Comparison of ENCODE assay signal across 20 cellular contexts in genomic region chr6:15386110-15386755, GRCh38.
DNase-seq lines count a peak whose midpoint lies in the region; ATAC-seq and TF ChIP-seq lines count a peak whose summit lies in the region.
"Had no signal": no experiment of that assay in that cellular context is flagged by ENCODE, and none has a peak within 500 bp of the region (broad histone marks: within the 10 kb centered on the region; RNA-seq: fewer than 3 reads in every experiment).

No MANE protein-coding gene starts in this region.

- peaks cover 98% of the 10 kb centered on the region for H4K20me1 ChIP-seq in GM23338 (replicated peaks; ENCODE audit: insufficient read depth)

- peaks cover 56% of the 10 kb centered on the region for H3K4me1 Mint-ChIP-seq in T-helper 1 cell treated with Interleukin-12 subunit alpha and Interleukin-12 subunit beta and Interleukin-4 antibody, amounts not matched to agents 30 μg/mL and 1 μg/mL, for 36 hours (ENCODE audit: low read depth)
- H3K4me1 Mint-ChIP-seq in GM23338: peaks cover 91% of the 10 kb centered on the region
- H3K4me1 Mint-ChIP-seq in dendritic cell treated with granulocyte-macrophage colony-stimulating factor and Interleukin-4, amounts not matched to agents 40 ng/mL and 50 ng/mL, for 4 days (ENCODE audit: low read depth): peaks cover 93% of the 10 kb centered on the region

- peak overlapping the region; percentile 49; the same call in 1 of the 2 replicates for H3K4me2 ChIP-seq in GM23338

- intact Hi-C loops in dendritic cell treated with granulocyte-macrophage colony-stimulating factor and Interleukin-4, amounts not matched to agents 40 ng/mL and 50 ng/mL, for 4 days (cut with micrococcal nuclease): no loop called here
- intact Hi-C loops in spleen (cut with DNase I; ENCODE audit: low total_unique reads): no loop called here

- H3K9me3 ChIP-seq in neutrophil (no peaks in the 10 kb centered on the region), spleen (no peaks in the 10 kb centered on the region), suprapubic skin (no peaks in the 10 kb centered on the region)
- H3K9me3 ChIP-seq: breast epithelium, gastroesophageal sphincter, lower lobe of right lung, prostate gland had no signal

- H3K4me1 ChIP-seq in GM23338 (ENCODE audit: insufficient read depth): peaks cover 97% of the 10 kb centered on the region
- peaks cover 16 to 41% of the 10 kb centered on the region in 2 experiments for H3K4me1 ChIP-seq in neutrophil (ENCODE audit: control insufficient read depth in 1 of 2, insufficient read depth in 1 of 2, low read depth in 1 of 2, low read length in 1 of 2)
- peaks cover 30 to 100% (median 64%) of the 10 kb centered on the region in 6 donors for H3K4me1 ChIP-seq in spleen
- H3K4me1 ChIP-seq in suprapubic skin: peaks cover 52% of the 10 kb centered on the region
- H3K4me1 ChIP-seq: prostate gland had no signal

- no peaks in the 10 kb centered on the region for H3K27me3 Mint-ChIP-seq in T-helper 1 cell treated with Interleukin-12 subunit alpha and Interleukin-12 subunit beta and Interleukin-4 antibody, amounts not matched to agents 30 μg/mL and 1 μg/mL, for 36 hours (ENCODE audit: low read depth)
- peaks cover 31% of the 10 kb centered on the region for H3K27me3 Mint-ChIP-seq in GM23338 (ENCODE audit: insufficient read depth, low read depth, poor library complexity)
- no peaks in the 10 kb centered on the region for H3K27me3 Mint-ChIP-seq in dendritic cell treated with granulocyte-macrophage colony-stimulating factor and Interleukin-4, amounts not matched to agents 40 ng/mL and 50 ng/mL, for 4 days

- H3K9me3 Mint-ChIP-seq in T-helper 1 cell treated with Interleukin-12 subunit alpha and Interleukin-12 subunit beta and Interleukin-4 antibody, amounts not matched to agents 30 μg/mL and 1 μg/mL, for 36 hours: no peaks in the 10 kb centered on the region
- no peaks in the 10 kb centered on the region; the same call in 2 of the 3 replicates for H3K9me3 Mint-ChIP-seq in GM23338
- H3K9me3 Mint-ChIP-seq in dendritic cell treated with granulocyte-macrophage colony-stimulating factor and Interleukin-4, amounts not matched to agents 40 ng/mL and 50 ng/mL, for 4 days: no peaks in the 10 kb centered on the region
- H3K9me3 Mint-ChIP-seq: CD8-positive, alpha-beta T cell had no signal

- H3K4me3 ChIP-seq in GM23338 (no peak overlapping the region), neutrophil (ENCODE audit: low read depth in 1 of 2, low read length in 1 of 2) (no peak overlapping the region), spleen (no peak overlapping the region), suprapubic skin (no peak overlapping the region)
- H3K4me3 ChIP-seq: breast epithelium, gastroesophageal sphincter, lower lobe of right lung, prostate gland had no signal

- H3K36me3 Mint-ChIP-seq in T-helper 1 cell treated with Interleukin-12 subunit alpha and Interleukin-12 subunit beta and Interleukin-4 antibody, amounts not matched to agents 30 μg/mL and 1 μg/mL, for 36 hours (ENCODE audit: low read depth): no peaks in the 10 kb centered on the region
- H3K36me3 Mint-ChIP-seq in GM23338 (ENCODE audit: low read depth): peaks cover 5% of the 10 kb centered on the region; the same call in 2 of the 3 replicates
- H3K36me3 Mint-ChIP-seq in dendritic cell treated with granulocyte-macrophage colony-stimulating factor and Interleukin-4, amounts not matched to agents 40 ng/mL and 50 ng/mL, for 4 days (ENCODE audit: low read depth): peaks cover 17% of the 10 kb centered on the region

- TF ChIP-seq CTCF in GM23338 (conservative IDR thresholded peaks at IDR 0.05; ENCODE audit: low read depth in 2 of 2): no peak
- no peak for TF ChIP-seq CTCF in neutrophil (IDR thresholded peaks at IDR 0.05)
- no peak for TF ChIP-seq CTCF in spleen (IDR thresholded peaks at IDR 0.05 in 8 of 11, conservative IDR thresholded peaks at IDR 0.05 in 3 of 11)
- no peak for TF ChIP-seq CTCF in suprapubic skin (IDR thresholded peaks at IDR 0.05)

- no peaks in the 10 kb centered on the region for H3K36me3 ChIP-seq in GM23338 (ENCODE audit: insufficient read depth)
- H3K36me3 ChIP-seq in neutrophil: peaks cover 9% of the 10 kb centered on the region
- H3K36me3 ChIP-seq in spleen: no peaks in the 10 kb centered on the region
- no peaks in the 10 kb centered on the region for H3K36me3 ChIP-seq in suprapubic skin
- H3K36me3 ChIP-seq: breast epithelium, gastroesophageal sphincter, lower lobe of right lung, prostate gland had no signal

- H3F3A ChIP-seq in GM23338 (replicated peaks; ENCODE audit: low read depth): peaks cover 36% of the 10 kb centered on the region

- H3K9me2 ChIP-seq in GM23338 (ENCODE audit: insufficient read depth): no peaks in the 10 kb centered on the region

- no peaks in the 10 kb centered on the region for H3K27me3 ChIP-seq in GM23338 (ENCODE audit: insufficient read depth)
- no peaks in the 10 kb centered on the region for H3K27me3 ChIP-seq in neutrophil
- H3K27me3 ChIP-seq in spleen (replicated peaks in 1 of 7): no peaks in the 10 kb centered on the region
- H3K27me3 ChIP-seq in suprapubic skin: no peaks in the 10 kb centered on the region
- H3K27me3 ChIP-seq: breast epithelium, gastroesophageal sphincter had no signal

- DNase-seq in T-helper 1 cell (no peak), GM23338 (ENCODE audit: low spot score) (no peak), NCI-H2171 treated with DMSO at 0.1 percent for 48 hours (lab: John Stamatoyannopoulos, UW) (no peak), spleen (no peak), suprapubic skin (ENCODE audit: low spot score in 2 of 2) (no peak)
- DNase-seq: 8988T; CD8-positive, alpha-beta T cell; DMS79; H7; lower lobe of right lung; NCI-H1417; NCI-H748 treated with DMSO at 0.1 percent for 48 hours; stimulated activated CD4-positive, alpha-beta T cell treated with anti-CD3 and anti-CD28 coated beads, Interleukin-12 subunit alpha, Interleukin-12 subunit beta, amount 100 ng/mL, for 4 hours had no signal

- peak overlapping the region; percentile 64 for H3K27ac Mint-ChIP-seq in T-helper 1 cell treated with Interleukin-12 subunit alpha and Interleukin-12 subunit beta and Interleukin-4 antibody, amounts not matched to agents 30 μg/mL and 1 μg/mL, for 36 hours
- H3K27ac Mint-ChIP-seq in GM23338: no peak overlapping the region; the same call in 1 of the 2 replicates
- peak overlapping the region; percentile 15 for H3K27ac Mint-ChIP-seq in dendritic cell treated with granulocyte-macrophage colony-stimulating factor and Interleukin-4, amounts not matched to agents 40 ng/mL and 50 ng/mL, for 4 days
- H3K27ac Mint-ChIP-seq: CD8-positive, alpha-beta T cell had no signal

- no peak for ATAC-seq in GM23338
- ATAC-seq: CD8-positive, alpha-beta T cell; gastroesophageal sphincter; Panc1 had no signal

- WGBS in spleen, 5 donors: 68 to 84% (median 77%) methylated on average over 7 of the region's 7 CpGs
- 73% methylated on average over 7 of the region's 7 CpGs for WGBS in suprapubic skin

- no peak for TF ChIP-seq EP300 in suprapubic skin (IDR thresholded peaks at IDR 0.05)

- H3K79me2 ChIP-seq in GM23338 (replicated peaks; ENCODE audit: insufficient read depth): peaks cover 100% of the 10 kb centered on the region

- H2AFZ ChIP-seq in GM23338: no peak overlapping the region

- no peak for TF ChIP-seq POLR2A in spleen (IDR thresholded peaks at IDR 0.05)
- TF ChIP-seq POLR2A in suprapubic skin (IDR thresholded peaks at IDR 0.05): no peak

- no peak overlapping the region for H3K4me3 Mint-ChIP-seq in T-helper 1 cell treated with Interleukin-12 subunit alpha and Interleukin-12 subunit beta and Interleukin-4 antibody, amounts not matched to agents 30 μg/mL and 1 μg/mL, for 36 hours
- H3K4me3 Mint-ChIP-seq in GM23338: no peak overlapping the region; the same call in 2 of the 3 replicates
- H3K4me3 Mint-ChIP-seq in dendritic cell treated with granulocyte-macrophage colony-stimulating factor and Interleukin-4, amounts not matched to agents 40 ng/mL and 50 ng/mL, for 4 days: no peak overlapping the region
- H3K4me3 Mint-ChIP-seq: CD8-positive, alpha-beta T cell had no signal

- H3K27ac ChIP-seq in GM23338 (ENCODE audit: low read depth) (no peak overlapping the region; the same call in 1 of the 2 replicates), neutrophil (peak overlapping the region; percentile 35), spleen (no peak overlapping the region), suprapubic skin (no peak overlapping the region)
- H3K27ac ChIP-seq: breast epithelium, gastroesophageal sphincter, lower lobe of right lung, prostate gland had no signal

TF ChIP-seq in GM23338, 12 proteins besides CTCF, POLR2A, EP300 and RAD21 (continues in another document):
- no peak for TF ChIP-seq EZH2phosphoT487 (IDR thresholded peaks at IDR 0.05; ENCODE audit: unreplicated experiment)
- no peak for TF ChIP-seq ZNF331 (CRISPR knock-in tag; IDR thresholded peaks at IDR 0.05; ENCODE audit: low read depth)
- TF ChIP-seq EZH2 (IDR thresholded peaks at IDR 0.05; ENCODE audit: low read depth, unreplicated experiment): no peak
- no peak for TF ChIP-seq STAT1 (IDR thresholded peaks at IDR 0.05; ENCODE audit: unreplicated experiment)
- TF ChIP-seq ZNF114 (CRISPR knock-in tag; IDR thresholded peaks at IDR 0.05): no peak
- no peak for TF ChIP-seq NANOG (IDR thresholded peaks at IDR 0.05; ENCODE audit: borderline replicate concordance)
- TF ChIP-seq POLR2AphosphoS5 (IDR thresholded peaks at IDR 0.05; ENCODE audit: low read depth): no peak
- TF ChIP-seq ETS1 (IDR thresholded peaks at IDR 0.05): no peak
- no peak for TF ChIP-seq CREB1 (CRISPR knock-in tag; IDR thresholded peaks at IDR 0.05; ENCODE audit: low read depth)
